10 cellular contexts compared by ENCODE assay signal in genomic region chr2:121944072-121944829, GRCh38.
DNase-seq lines count a peak whose midpoint lies in the region; TF ChIP-seq lines count a peak whose summit lies in the region.
"Had no signal": no experiment of that assay in that cellular context is flagged by ENCODE, and none has a peak within 500 bp of the region (broad histone marks: within the 10 kb centered on the region; RNA-seq: fewer than 3 reads in every experiment).

No MANE protein-coding gene starts in this region.

- WGBS in thyroid gland, 2 donors, result 63 to 65% methylated on average over 7 of the region's 7 CpGs

- H3K4me1 ChIP-seq in thyroid gland, result no peaks in the 10 kb centered on the region

- H3K27ac ChIP-seq in epithelial cell of prostate (no peak overlapping the region), thyroid gland (no peak overlapping the region)

- H3K36me3 ChIP-seq in thyroid gland, result no peaks in the 10 kb centered on the region

- no peak for TF ChIP-seq POLR2A in thyroid gland (IDR thresholded peaks at IDR 0.05)

- no peak for TF ChIP-seq CTCF in thyroid gland (IDR thresholded peaks at IDR 0.05)

- no peak overlapping the region for H3K4me3 ChIP-seq in thyroid gland (replicated peaks in 1 of 3)
- H3K4me3 ChIP-seq: mucosa of descending colon had no signal

- intact Hi-C loops in thyroid gland (cut with DNase I), result no loop called here

- no peaks in the 10 kb centered on the region for H3K9me3 ChIP-seq in thyroid gland
- H3K9me3 ChIP-seq: mucosa of descending colon had no signal

- DNase-seq in EL, result peak; percentile 94
- peak; percentile 54 for DNase-seq in NCI-H69 (lab: John Stamatoyannopoulos, UW)
- DNase-seq in epithelial cell of prostate (ENCODE audit: low read depth, low spot score), result peak; percentile 39
- DNase-seq in non-pigmented ciliary epithelial cell (ENCODE audit: low read depth), result peak; percentile 51
- DNase-seq in ecto neural progenitor cell (ENCODE audit: low spot score), result no peak
- DNase-seq in NCI-H146 (lab: John Stamatoyannopoulos, UW), result no peak
- DNase-seq in NCI-H526 (lab: John Stamatoyannopoulos, UW), result no peak
- no peak for DNase-seq in thyroid gland
- DNase-seq: activated CD8-positive, alpha-beta memory T cell treated with anti-CD3 and anti-CD28 coated beads, Interleukin-2, amount 10 ng/mL, durations not matched to agents 7 days and 5 days; mucosa of descending colon had no signal

- H3K27me3 ChIP-seq in thyroid gland, result no peaks in the 10 kb centered on the region

Comparison
In these comparisons a context has a peak if more than half of its experiments do, and no peak if none do; other contexts are left out.
1. DNase-seq: peak in EL (single experiment), NCI-H69 (single experiment), epithelial cell of prostate (single experiment) and non-pigmented ciliary epithelial cell (single experiment); none in ecto neural progenitor cell (single experiment), NCI-H146 (single experiment), NCI-H526 (0 of 2) and thyroid gland (0 of 2).